In the genomic region with DNA sequence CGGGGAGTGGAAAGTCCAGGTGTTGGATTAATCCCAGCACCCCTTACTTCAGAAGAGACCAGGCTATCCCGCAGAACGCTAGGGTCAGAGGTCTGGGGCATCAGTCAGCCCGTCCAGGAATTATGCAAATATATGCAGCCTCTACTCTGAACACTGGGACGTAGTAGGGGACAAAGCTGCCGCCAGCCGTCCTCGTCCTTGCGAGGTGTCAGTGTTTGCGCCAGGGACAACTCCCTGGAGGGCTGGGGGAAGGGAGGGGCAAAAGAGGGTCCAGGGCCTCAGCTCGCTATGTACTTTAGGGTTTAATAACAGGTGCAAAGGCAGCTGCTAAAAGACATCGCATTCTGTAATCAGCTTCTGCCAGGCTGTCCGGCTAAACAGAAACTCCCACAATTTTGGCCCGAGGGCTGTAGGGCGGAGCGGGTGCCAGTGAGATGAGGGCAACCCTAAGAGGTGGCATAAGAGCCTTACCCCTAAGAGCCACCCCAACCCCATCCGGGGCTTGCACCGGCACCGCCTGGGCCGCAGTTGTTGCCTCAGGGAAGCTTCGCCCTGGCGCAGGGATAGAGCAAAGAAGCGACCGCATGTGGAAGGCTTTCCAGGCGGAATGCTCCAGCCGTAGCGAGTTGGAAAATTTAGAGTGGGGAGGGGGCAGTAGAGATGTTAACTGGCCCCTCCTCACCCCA, we compare ENCODE assay signal across 2 cellular contexts.
TF ChIP-seq lines count a peak whose summit lies in the region.

No MANE protein-coding gene starts in this region.

TF ChIP-seq in IMR-90, 13 proteins besides CTCF, POLR2A, EP300 and RAD21:
- TF ChIP-seq RFX5 (IDR thresholded peaks at IDR 0.05; ENCODE audit: low read depth, low read length) (no peak), CEBPB (IDR thresholded peaks at IDR 0.05; ENCODE audit: low read depth, low read length) (no peak)

TF ChIP-seq in K562, 482 proteins besides CTCF, POLR2A, EP300 and RAD21:
- TF ChIP-seq ZNF165 (CRISPR knock-in tag; IDR thresholded peaks at IDR 0.05; ENCODE audit: borderline replicate concordance) (no peak), MCM2 (IDR thresholded peaks at IDR 0.05; ENCODE audit: low read depth) (no peak), ETV5 (CRISPR knock-in tag; IDR thresholded peaks at IDR 0.05; ENCODE audit: low read depth) (no peak), HMBOX1 (IDR thresholded peaks at IDR 0.05) (no peak), NFIC (IDR thresholded peaks at IDR 0.05) (no peak), ZNF551 (CRISPR knock-in tag; IDR thresholded peaks at IDR 0.05) (no peak), SMARCC2 (IDR thresholded peaks at IDR 0.05; ENCODE audit: low read depth) (no peak), MGA (IDR thresholded peaks at IDR 0.05) (no peak), NFE2 (IDR thresholded peaks at IDR 0.05; ENCODE audit: low read depth) (no peak), IRF9 (tag; IDR thresholded peaks at IDR 0.05) (no peak), ZNF239 (CRISPR knock-in tag; IDR thresholded peaks at IDR 0.05) (no peak), ZNF717 (CRISPR knock-in tag; IDR thresholded peaks at IDR 0.05) (no peak), ADNP (tag; IDR thresholded peaks at IDR 0.05) (no peak), AFF1 (IDR thresholded peaks at IDR 0.05; ENCODE audit: low read depth in 1 of 2, partially characterized antibody in 2 of 2) (no peak), NRF1 (conservative IDR thresholded peaks at IDR 0.05 in 1 of 2, IDR thresholded peaks at IDR 0.05 in 1 of 2) (no peak)
- TF ChIP-seq, protein P1, sequence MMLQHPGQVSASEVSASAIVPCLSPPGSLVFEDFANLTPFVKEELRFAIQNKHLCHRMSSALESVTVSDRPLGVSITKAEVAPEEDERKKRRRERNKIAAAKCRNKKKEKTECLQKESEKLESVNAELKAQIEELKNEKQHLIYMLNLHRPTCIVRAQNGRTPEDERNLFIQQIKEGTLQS (IDR thresholded peaks at IDR 0.05): no peak
- TF ChIP-seq, protein P1 (CRISPR knock-in tag; conservative IDR thresholded peaks at IDR 0.05): no peak
